In genomic region chrX:81377329-81377728, GRCh38 we compare ENCODE assay signal across 8 cellular contexts.
DNase-seq lines count a peak whose midpoint lies in the region; ATAC-seq, FAIRE-seq and TF ChIP-seq lines count a peak whose summit lies in the region.

No MANE protein-coding gene starts in this region.

- peak; percentile 26 for FAIRE-seq in GM12891 (lab: Jason Lieb, UNC)

- intact Hi-C loops in activated CD4-positive, alpha-beta memory T cell treated with anti-CD3 and anti-CD28 coated beads for 36 hours (cut with micrococcal nuclease): loop anchor here (1.0 to 10.0 kb wide), 2 partner anchors 203 to 503 kb away; no protein-coding TSS in a partner anchor

- no peaks in the 10 kb centered on the region for H3K9me3 Mint-ChIP-seq in glutamatergic neuron (ENCODE audit: unreplicated experiment)
- no peaks in the 10 kb centered on the region for H3K9me3 Mint-ChIP-seq in activated CD4-positive, alpha-beta memory T cell treated with anti-CD3 and anti-CD28 coated beads for 36 hours

- TF ChIP-seq POLR2A in GM12891 (IDR thresholded peaks at IDR 0.05; ENCODE audit: low read depth, low read length): no peak

- ATAC-seq in HG03432 (IDR thresholded peaks at IDR 0.05; ENCODE audit: unreplicated experiment) (no peak), GM19324 (IDR thresholded peaks at IDR 0.05; ENCODE audit: low FRiP score, unreplicated experiment) (no peak)

- CTCF ChIA-PET in activated CD4-positive, alpha-beta memory T cell treated with anti-CD3 and anti-CD28 coated beads for 36 hours (lab: Charles Lee): interaction anchor here (0.6 to 1.8 kb wide), 4 partner anchors 175 to 501 kb away, joined by 3 to 13 read pairs (median 4); partner anchors contain the start of genes HMGN5 and SH3BGRL

- no peak overlapping the region for H3K27ac Mint-ChIP-seq in glutamatergic neuron (ENCODE audit: unreplicated experiment)
- no peak overlapping the region for H3K27ac Mint-ChIP-seq in activated CD4-positive, alpha-beta memory T cell treated with anti-CD3 and anti-CD28 coated beads for 36 hours

- TF ChIP-seq CTCF in 22Rv1 (IDR thresholded peaks at IDR 0.05): peak; percentile 50
- peak; percentile 69 for TF ChIP-seq CTCF in glutamatergic neuron (IDR thresholded peaks at IDR 0.05; ENCODE audit: partially characterized antibody, unreplicated experiment)

- H3K4me3 Mint-ChIP-seq in glutamatergic neuron (ENCODE audit: unreplicated experiment): no peak overlapping the region
- no peak overlapping the region for H3K4me3 Mint-ChIP-seq in activated CD4-positive, alpha-beta memory T cell treated with anti-CD3 and anti-CD28 coated beads for 36 hours

- H3K36me3 Mint-ChIP-seq in glutamatergic neuron (ENCODE audit: unreplicated experiment): no peaks in the 10 kb centered on the region
- H3K36me3 Mint-ChIP-seq in activated CD4-positive, alpha-beta memory T cell treated with anti-CD3 and anti-CD28 coated beads for 36 hours: no peaks in the 10 kb centered on the region

- H3K27ac ChIP-seq in 22Rv1: no peak overlapping the region

- H3K27me3 Mint-ChIP-seq in glutamatergic neuron (ENCODE audit: unreplicated experiment): no peaks in the 10 kb centered on the region
- H3K27me3 Mint-ChIP-seq in activated CD4-positive, alpha-beta memory T cell treated with anti-CD3 and anti-CD28 coated beads for 36 hours: peaks cover 2% of the 10 kb centered on the region

- H3K4me1 Mint-ChIP-seq in glutamatergic neuron (ENCODE audit: low read depth, unreplicated experiment): no peaks in the 10 kb centered on the region
- no peaks in the 10 kb centered on the region for H3K4me1 Mint-ChIP-seq in activated CD4-positive, alpha-beta memory T cell treated with anti-CD3 and anti-CD28 coated beads for 36 hours (ENCODE audit: low read depth)

- POLR2A ChIA-PET in activated CD4-positive, alpha-beta memory T cell treated with anti-CD3 and anti-CD28 coated beads for 36 hours (lab: Charles Lee): no interaction called here

- DNase-seq in GM12891 (ENCODE audit: insufficient read length, low spot score) (no peak), SK-N-DZ (ENCODE audit: low spot score) (peak; percentile 1), glutamatergic neuron (no peak), COLO668 (lab: John Stamatoyannopoulos, UW; ENCODE audit: unreplicated experiment) (no peak)
- DNase-seq in activated CD4-positive, alpha-beta memory T cell treated with anti-CD3 and anti-CD28 coated beads for 36 hours: no peak

TF ChIP-seq in GM12891, 5 proteins besides CTCF, POLR2A, EP300 and RAD21:
- TF ChIP-seq TAF1 (IDR thresholded peaks at IDR 0.05; ENCODE audit: low read depth, low read length): no peak
